ENCODE assay signal across 18 cellular contexts in genomic region chrX:77814210-77814609, GRCh38.
"Had no signal": no experiment of that assay in that cellular context is flagged by ENCODE, and none has a peak within 500 bp of the region (broad histone marks: within the 10 kb centered on the region; RNA-seq: fewer than 3 reads in every experiment).

No MANE protein-coding gene starts in this region.

- ATAC-seq: foreskin keratinocyte, left colon, left ventricle myocardium superior had no signal

- DNase-seq: erythroblast; foreskin keratinocyte; left colon; left ventricle myocardium superior; mesendoderm; naive B cell; sigmoid colon; stimulated activated CD4-positive, alpha-beta T cell treated with anti-CD3 and anti-CD28 coated beads, Interleukin-12 subunit alpha, Interleukin-12 subunit beta, amount 100 ng/mL, for 4 hours; stimulated activated naive CD4-positive, alpha-beta T cell; stomach; substantia nigra; transverse colon had no signal

- H3K36me3 ChIP-seq: right atrium auricular region, sigmoid colon, stomach, thoracic aorta, transverse colon had no signal

- H3K9me3 ChIP-seq: sigmoid colon, thoracic aorta, transverse colon had no signal

- H3K4me3 ChIP-seq: lung, right atrium auricular region, sigmoid colon, skin epidermis, stomach, thoracic aorta, transverse colon had no signal

- H3K27me3 ChIP-seq: foreskin keratinocyte, right atrium auricular region, sigmoid colon, stomach, transverse colon had no signal

- H3K27ac ChIP-seq: foreskin keratinocyte, right atrium auricular region, sigmoid colon, skin epidermis, stomach, thoracic aorta, transverse colon had no signal

- FAIRE-seq: colon, urothelium cell line had no signal

- H3K4me1 ChIP-seq: foreskin keratinocyte, right atrium auricular region, sigmoid colon, stomach, transverse colon had no signal
